18 cellular contexts compared by ENCODE assay signal in the genomic region with DNA sequence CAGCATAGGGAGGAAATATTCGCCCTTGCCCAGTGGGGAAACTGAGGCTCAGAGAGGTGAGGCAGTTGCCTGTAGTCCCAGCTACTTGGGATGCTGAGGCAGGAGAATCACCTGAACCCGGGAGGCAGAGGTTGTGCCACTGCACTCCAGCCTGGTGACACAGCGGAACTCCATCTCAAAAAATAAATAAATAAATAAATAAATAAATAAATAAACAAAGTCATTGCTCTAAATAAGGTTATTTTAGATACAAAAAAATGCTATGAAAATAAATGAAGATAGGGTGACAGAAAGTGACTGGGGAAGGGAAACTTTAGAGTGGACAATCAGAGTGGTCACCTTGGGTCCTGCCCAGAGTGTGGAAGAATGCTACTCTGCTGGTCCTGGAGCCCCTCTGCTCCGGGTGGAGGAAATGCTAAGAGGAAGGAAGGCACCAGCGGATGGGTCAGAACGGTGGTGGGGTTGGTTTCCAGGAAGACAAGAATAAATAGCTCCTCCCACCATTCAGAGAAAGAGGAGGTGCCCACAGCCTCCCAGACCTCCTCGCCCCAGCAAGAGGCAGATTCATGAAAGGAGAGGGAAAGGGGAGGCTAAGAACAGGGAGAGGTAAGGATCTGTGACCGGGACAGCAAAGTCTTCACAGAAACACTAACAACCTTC. TPM values are rescaled to one million over a fixed set of nuclear protein-coding genes. Genes with fewer than 3 reads are reported as not detected.
DNase-seq lines count a peak whose midpoint lies in the region; ATAC-seq and TF ChIP-seq lines count a peak whose summit lies in the region.
"Had no signal": no experiment of that assay in that cellular context is flagged by ENCODE, and none has a peak within 500 bp of the region (broad histone marks: within the 10 kb centered on the region; RNA-seq: fewer than 3 reads in every experiment).

No MANE protein-coding gene starts in this region.

- POLR2A ChIA-PET in activated CD8-positive, alpha-beta T cell treated with anti-CD3 and anti-CD28 coated beads, Interleukin-2, amount 10 ng/mL, durations not matched to agents 7 days and 5 days (lab: Charles Lee) = no interaction called here
- POLR2A ChIA-PET in activated CD8-positive, alpha-beta T cell treated with anti-CD3 and anti-CD28 coated beads for 36 hours (lab: Charles Lee) = no interaction called here
- POLR2A ChIA-PET in HEK293 (lab: Yijun Ruan, JAX) = no interaction called here
- POLR2A ChIA-PET in PC-9 (lab: Charles Lee; ENCODE audit: unreplicated experiment) = no interaction called here

- no peaks in the 10 kb centered on the region for H3K79me2 ChIP-seq in PC-9 (ENCODE audit: low read depth)

- no peak overlapping the region for H2AFZ ChIP-seq in PC-9

- BruUV-seq in PC-9 (replicated peaks; lab: Mats Ljungman, UMichigan) = no TSS peak

- H3K27ac Mint-ChIP-seq in activated CD8-positive, alpha-beta T cell treated with anti-CD3 and anti-CD28 coated beads, Interleukin-2, amount 10 ng/mL, durations not matched to agents 7 days and 5 days = no peak overlapping the region
- H3K27ac Mint-ChIP-seq in activated CD8-positive, alpha-beta T cell treated with anti-CD3 and anti-CD28 coated beads for 36 hours = no peak overlapping the region
- H3K27ac Mint-ChIP-seq in endodermal cell = no peak overlapping the region

- no peaks in the 10 kb centered on the region for H3K9me3 Mint-ChIP-seq in activated CD8-positive, alpha-beta T cell treated with anti-CD3 and anti-CD28 coated beads, Interleukin-2, amount 10 ng/mL, durations not matched to agents 7 days and 5 days (ENCODE audit: insufficient read depth)
- H3K9me3 Mint-ChIP-seq in activated CD8-positive, alpha-beta T cell treated with anti-CD3 and anti-CD28 coated beads for 36 hours = no peaks in the 10 kb centered on the region
- H3K9me3 Mint-ChIP-seq in endodermal cell = no peaks in the 10 kb centered on the region
- H3K9me3 Mint-ChIP-seq: CD8-positive, alpha-beta memory T cell had no signal

- peaks cover 8% of the 10 kb centered on the region for H3K27me3 Mint-ChIP-seq in activated CD8-positive, alpha-beta T cell treated with anti-CD3 and anti-CD28 coated beads, Interleukin-2, amount 10 ng/mL, durations not matched to agents 7 days and 5 days (ENCODE audit: low read depth)
- H3K27me3 Mint-ChIP-seq in activated CD8-positive, alpha-beta T cell treated with anti-CD3 and anti-CD28 coated beads for 36 hours = peaks cover 4% of the 10 kb centered on the region
- peaks cover 8% of the 10 kb centered on the region for H3K27me3 Mint-ChIP-seq in endodermal cell (ENCODE audit: insufficient read depth)

- H3K9me3 ChIP-seq in HEK293 (ENCODE audit: control insufficient read depth, insufficient read depth, low read depth, low read length) = no peaks in the 10 kb centered on the region
- no peaks in the 10 kb centered on the region for H3K9me3 ChIP-seq in endodermal cell (ENCODE audit: control insufficient read depth, low read length)
- H3K9me3 ChIP-seq in spleen = peaks cover 0 to 3% (median 0%) of the 10 kb centered on the region in 8 donors
- H3K9me3 ChIP-seq in PC-9 (ENCODE audit: insufficient read depth, low read depth) = no peaks in the 10 kb centered on the region
- H3K9me3 ChIP-seq: BLaER1, MG63, SJSA1 had no signal

- H3K9ac ChIP-seq in endodermal cell (ENCODE audit: extremely low read depth, low read length, poor library complexity, severe bottlenecking) = no peak overlapping the region
- H3K9ac ChIP-seq: BLaER1 had no signal

- H3K4me3 ChIP-seq in HEK293 (ENCODE audit: low read depth, low read length) (no peak overlapping the region), endodermal cell (ENCODE audit: low read length) (no peak overlapping the region), spleen (no peak overlapping the region), PC-9 (no peak overlapping the region)
- H3K4me3 ChIP-seq: BLaER1, MG63, SJSA1 had no signal

- intact Hi-C loops in activated CD8-positive, alpha-beta T cell treated with anti-CD3 and anti-CD28 coated beads for 36 hours (cut with micrococcal nuclease) = no loop called here
- intact Hi-C loops in spleen (cut with DNase I; ENCODE audit: low total_unique reads) (no loop called here), PC-9 (cut with micrococcal nuclease; ENCODE audit: unreplicated experiment) (no loop called here)

- TF ChIP-seq CTCF in activated CD8-positive, alpha-beta T cell treated with anti-CD3 and anti-CD28 coated beads for 36 hours (IDR thresholded peaks at IDR 0.05) = no peak
- TF ChIP-seq CTCF in HEK293 (tag by site-specific recombination; IDR thresholded peaks at IDR 0.05) = no peak
- no peak for TF ChIP-seq CTCF in endodermal cell (conservative IDR thresholded peaks at IDR 0.05)
- no peak for TF ChIP-seq CTCF in spleen (IDR thresholded peaks at IDR 0.05 in 8 of 11, conservative IDR thresholded peaks at IDR 0.05 in 3 of 11)
- no peak for TF ChIP-seq CTCF in PC-9 (conservative IDR thresholded peaks at IDR 0.05)

- no peak for DNase-seq in activated CD8-positive, alpha-beta T cell treated with anti-CD3 and anti-CD28 coated beads, Interleukin-2, amount 10 ng/mL, durations not matched to agents 7 days and 5 days
- no peak for DNase-seq in activated CD8-positive, alpha-beta T cell treated with anti-CD3 and anti-CD28 coated beads for 36 hours
- DNase-seq in endodermal cell = peak; percentile 52
- peak; percentile 18 for DNase-seq in spleen
- no peak for DNase-seq in central memory CD4-positive, alpha-beta T cell
- no peak for DNase-seq in PC-9
- DNase-seq: Karpas-422; MG63; NCI-H187; NK-92 treated with Interleukin-12 subunit alpha and Interleukin-12 subunit beta, amount 100 ng/mL, for 24 hours; OCI-M1 had no signal

- H3K36me3 Mint-ChIP-seq in activated CD8-positive, alpha-beta T cell treated with anti-CD3 and anti-CD28 coated beads, Interleukin-2, amount 10 ng/mL, durations not matched to agents 7 days and 5 days (ENCODE audit: low read depth) = no peaks in the 10 kb centered on the region
- H3K36me3 Mint-ChIP-seq in activated CD8-positive, alpha-beta T cell treated with anti-CD3 and anti-CD28 coated beads for 36 hours (ENCODE audit: low read depth) = no peaks in the 10 kb centered on the region
- H3K36me3 Mint-ChIP-seq in endodermal cell (ENCODE audit: low read depth) = no peaks in the 10 kb centered on the region
- H3K36me3 Mint-ChIP-seq: CD8-positive, alpha-beta memory T cell had no signal

- no peaks in the 10 kb centered on the region for H3F3A ChIP-seq in PC-9 (ENCODE audit: insufficient read depth, low read depth)

- H3K27me3 ChIP-seq in endodermal cell (ENCODE audit: control insufficient read depth, insufficient read depth, low read length, poor library complexity, severe bottlenecking) = no peaks in the 10 kb centered on the region
- H3K27me3 ChIP-seq in spleen (replicated peaks in 1 of 7) = peaks cover 0 to 16% (median 0%) of the 10 kb centered on the region in 7 donors
- peaks cover 5% of the 10 kb centered on the region for H3K27me3 ChIP-seq in PC-9 (ENCODE audit: insufficient read depth, low read depth)
- H3K27me3 ChIP-seq: BLaER1, MG63 had no signal

- peaks cover 9% of the 10 kb centered on the region for H3K4me1 Mint-ChIP-seq in activated CD8-positive, alpha-beta T cell treated with anti-CD3 and anti-CD28 coated beads, Interleukin-2, amount 10 ng/mL, durations not matched to agents 7 days and 5 days (ENCODE audit: low read depth)
- H3K4me1 Mint-ChIP-seq in activated CD8-positive, alpha-beta T cell treated with anti-CD3 and anti-CD28 coated beads for 36 hours (ENCODE audit: low read depth) = peaks cover 3% of the 10 kb centered on the region
- peaks cover 22% of the 10 kb centered on the region for H3K4me1 Mint-ChIP-seq in endodermal cell

- no peaks in the 10 kb centered on the region for H3K4me1 ChIP-seq in HEK293 (ENCODE audit: control insufficient read depth, insufficient read depth, low read length)
- peaks cover 5% of the 10 kb centered on the region for H3K4me1 ChIP-seq in endodermal cell (ENCODE audit: control insufficient read depth, insufficient read depth, low read length)
- peaks cover 0 to 7% (median 0%) of the 10 kb centered on the region in 6 donors for H3K4me1 ChIP-seq in spleen
- no peaks in the 10 kb centered on the region for H3K4me1 ChIP-seq in PC-9 (replicated peaks; ENCODE audit: insufficient read depth)

- H3K9me2 ChIP-seq in PC-9 (ENCODE audit: insufficient read depth) = no peaks in the 10 kb centered on the region

- H4K20me1 ChIP-seq in PC-9 (ENCODE audit: insufficient read depth) = no peaks in the 10 kb centered on the region
- H4K20me1 ChIP-seq: BLaER1 had no signal

- no peak for ATAC-seq in activated CD8-positive, alpha-beta T cell treated with anti-CD3 and anti-CD28 coated beads, Interleukin-2, amount 10 ng/mL, durations not matched to agents 7 days and 5 days
- ATAC-seq in activated CD8-positive, alpha-beta T cell treated with anti-CD3 and anti-CD28 coated beads for 36 hours = no peak
- ATAC-seq in GM21529 (IDR thresholded peaks at IDR 0.05; ENCODE audit: unreplicated experiment) = no peak

- H3K4me2 ChIP-seq in PC-9 = no peak overlapping the region
- H3K4me2 ChIP-seq: BLaER1 had no signal

- H3K4me3 Mint-ChIP-seq in activated CD8-positive, alpha-beta T cell treated with anti-CD3 and anti-CD28 coated beads, Interleukin-2, amount 10 ng/mL, durations not matched to agents 7 days and 5 days = peak overlapping the region; percentile 30
- no peak overlapping the region for H3K4me3 Mint-ChIP-seq in activated CD8-positive, alpha-beta T cell treated with anti-CD3 and anti-CD28 coated beads for 36 hours
- H3K4me3 Mint-ChIP-seq in endodermal cell = no peak overlapping the region
- H3K4me3 Mint-ChIP-seq: CD8-positive, alpha-beta memory T cell had no signal

- TF ChIP-seq POLR2A in spleen (IDR thresholded peaks at IDR 0.05) = no peak

- CTCF ChIA-PET in activated CD8-positive, alpha-beta T cell treated with anti-CD3 and anti-CD28 coated beads, Interleukin-2, amount 10 ng/mL, durations not matched to agents 7 days and 5 days (lab: Charles Lee) = no interaction called here
- CTCF ChIA-PET in activated CD8-positive, alpha-beta T cell treated with anti-CD3 and anti-CD28 coated beads for 36 hours (lab: Charles Lee) = no interaction called here
- CTCF ChIA-PET in HEK293 (lab: Yijun Ruan, JAX) = no interaction called here
- CTCF ChIA-PET in PC-9 (lab: Charles Lee) = interaction anchor here (0.6 kb wide), 1 partner anchor 718 kb away, joined by 6 read pairs; no protein-coding TSS in a partner anchor

- WGBS in endodermal cell (ENCODE audit: insufficient coverage in 1 of 2, insufficient read length in 1 of 2), 2 experiments = 33 to 86% methylated on average over 1 to 6 of the region's 8 CpGs
- WGBS in spleen, 5 donors = 53 to 60% (median 56%) methylated on average over 8 of the region's 8 CpGs

- H3K27ac ChIP-seq in HEK293 (ENCODE audit: extremely low read depth, low read depth, low read length) (no peak overlapping the region), endodermal cell (ENCODE audit: low read depth, low read length) (no peak overlapping the region), spleen (no peak overlapping the region), PC-9 (no peak overlapping the region)
- H3K27ac ChIP-seq: BLaER1, RWPE1, SJSA1 had no signal

- H3K36me3 ChIP-seq in HEK293 (ENCODE audit: control insufficient read depth in 2 of 2, insufficient read depth in 1 of 2, low read length in 2 of 2) (no peaks in the 10 kb centered on the region), endodermal cell (ENCODE audit: control insufficient read depth, insufficient read depth, low read length) (no peaks in the 10 kb centered on the region), spleen (no peaks in the 10 kb centered on the region), PC-9 (ENCODE audit: low read depth) (no peaks in the 10 kb centered on the region)
- H3K36me3 ChIP-seq: BLaER1, MG63, SJSA1 had no signal

RNA-seq across cellular contexts. Expression of a gene that starts 17.6 kb away (rescaled TPM):
- total RNA-seq in activated CD8-positive, alpha-beta T cell treated with anti-CD3 and anti-CD28 coated beads, Interleukin-2, amount 10 ng/mL, durations not matched to agents 7 days and 5 days = under 1 TPM; 0.31 to 0.37 TPM
- total RNA-seq in activated CD8-positive, alpha-beta T cell treated with anti-CD3 and anti-CD28 coated beads for 36 hours = under 1 TPM; 0.25 to 0.67 TPM
- total RNA-seq in endodermal cell (10 to 100 TPM in 1 of 2 donors, 1 to 10 TPM in 1; 6.2 to 11.3 TPM), spleen (1 to 10 TPM in 5 of 7 donors, under 1 TPM in 2; 0.32 to 2.0 (median 1.2) TPM), PC-9 (2021) (1.5 and 1.9 TPM in 2 replicates)
- 3.8 TPM for polyA plus RNA-seq in endodermal cell (2013, experiment 1 of 2)
- 3.8 TPM for polyA plus RNA-seq in endodermal cell (2013, experiment 2 of 2)
- under 1 TPM; 0.13 to 0.45 (median 0.20) TPM for polyA plus RNA-seq in spleen
- total RNA-seq: H4, SJSA1 had no signal

Comparison
In these comparisons a context has a peak if more than half of its experiments do, and no peak if none do; other contexts are left out.
1. DNase-seq: peak in endodermal cell (single experiment) and spleen (single experiment); none in activated CD8-positive, alpha-beta T cell treated with anti-CD3 and anti-CD28 coated beads, Interleukin-2, amount 10 ng/mL, durations not matched to agents 7 days and 5 days (single experiment), activated CD8-positive, alpha-beta T cell treated with anti-CD3 and anti-CD28 coated beads for 36 hours (single experiment), central memory CD4-positive, alpha-beta T cell (single experiment) and PC-9 (0 of 2).